31 cellular contexts compared by ENCODE assay signal in the genomic region with DNA sequence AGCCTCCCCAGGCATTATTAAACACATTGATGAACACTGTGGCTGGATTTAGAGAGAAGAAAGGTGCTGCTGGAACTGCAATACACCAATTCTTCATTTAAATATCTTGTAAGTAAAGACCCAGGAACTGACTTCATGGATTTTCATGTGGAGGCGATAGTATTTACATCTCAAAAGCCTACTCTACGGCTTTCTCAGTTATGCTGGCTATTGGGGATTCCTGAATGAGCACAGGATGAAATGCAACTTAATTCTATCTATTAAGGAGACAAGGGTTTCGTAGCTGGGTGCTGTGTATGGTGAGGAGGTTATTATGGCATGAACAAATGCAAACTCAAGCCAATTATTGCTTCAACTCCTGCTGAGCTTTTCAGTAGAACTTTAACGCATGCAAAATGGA.
"Had no signal": no experiment of that assay in that cellular context is flagged by ENCODE, and none has a peak within 500 bp of the region (broad histone marks: within the 10 kb centered on the region; RNA-seq: fewer than 3 reads in every experiment).

No MANE protein-coding gene starts in this region.

- H2AFZ ChIP-seq: hepatocyte had no signal

- FAIRE-seq: pancreas, small intestine, TTC549 had no signal

- H3K79me2 ChIP-seq: hepatocyte had no signal

- H3K27me3 ChIP-seq: cardiac muscle cell, colonic mucosa, gastroesophageal sphincter, hepatocyte, upper lobe of left lung, vagina had no signal

- H3K4me3 ChIP-seq: cardiac muscle cell, colonic mucosa, gastroesophageal sphincter, hepatocyte, pancreas, prostate gland, upper lobe of left lung, vagina had no signal

- H3K27me3 Mint-ChIP-seq: naive thymus-derived CD4-positive, alpha-beta T cell; stimulated activated naive CD8-positive, alpha-beta T cell treated with anti-CD3 and anti-CD28 coated beads, Interleukin-15, amount 100 ng/mL, for 72 hours had no signal

- H3K4me3 Mint-ChIP-seq: activated T-cell treated with anti-CD3 and anti-CD28 coated beads, Interleukin-2, amount 50 U/mL, for 72 hours; memory B cell; naive thymus-derived CD4-positive, alpha-beta T cell; stimulated activated effector memory CD8-positive, alpha-beta T cell treated with anti-CD3 and anti-CD28 coated beads, Interleukin-12 subunit alpha, Interleukin-12 subunit beta, amount 100 ng/mL, for 72 hours; stimulated activated naive CD8-positive, alpha-beta T cell treated with anti-CD3 and anti-CD28 coated beads, Interleukin-15, amount 100 ng/mL, for 72 hours; T-helper 1 cell treated with Interleukin-12 subunit alpha and Interleukin-12 subunit beta and Interleukin-4 antibody, amounts not matched to agents 30 μg/mL and 1 μg/mL, for 36 hours had no signal

- H3K27ac ChIP-seq: cardiac muscle cell, colonic mucosa, gastroesophageal sphincter, hepatocyte, pancreas, prostate gland, upper lobe of left lung, vagina, VCaP had no signal

- H3K9me3 Mint-ChIP-seq: memory B cell had no signal

- H3K4me1 ChIP-seq: colonic mucosa, pancreas, prostate gland, vagina had no signal

- H3K27ac Mint-ChIP-seq: activated naive CD4-positive, alpha-beta T cell treated with anti-CD3 and anti-CD28 coated beads, Interleukin-2, amount 50 U/mL, for 72 hours; activated T-cell treated with anti-CD3 and anti-CD28 coated beads, Interleukin-2, amount 50 U/mL, for 72 hours; memory B cell; naive thymus-derived CD4-positive, alpha-beta T cell; stimulated activated effector memory CD8-positive, alpha-beta T cell treated with anti-CD3 and anti-CD28 coated beads, Interleukin-12 subunit alpha, Interleukin-12 subunit beta, amount 100 ng/mL, for 72 hours; stimulated activated naive CD8-positive, alpha-beta T cell treated with anti-CD3 and anti-CD28 coated beads, Interleukin-15, amount 100 ng/mL, for 72 hours; T-helper 1 cell treated with Interleukin-12 subunit alpha and Interleukin-12 subunit beta and Interleukin-4 antibody, amounts not matched to agents 30 μg/mL and 1 μg/mL, for 36 hours had no signal

- DNase-seq: activated CD4-positive, alpha-beta T cell treated with anti-CD3 and anti-CD28 coated beads for 1 hour; activated CD4-positive, alpha-beta T cell treated with anti-CD3 and anti-CD28 coated beads, Interleukin-2, amount 50 U/mL, for 1 hour; activated naive CD4-positive, alpha-beta T cell; activated T-cell treated with anti-CD3 and anti-CD28 coated beads for 4 hours; activated T-cell treated with anti-CD3 and anti-CD28 coated beads, Interleukin-2, amount 50 U/mL, for 72 hours; cerebellar nuclear complex; colonic mucosa; effector memory CD4-positive, alpha-beta T cell; erythroblast; midbrain; naive thymus-derived CD4-positive, alpha-beta T cell; pancreas; small intestine; stimulated activated CD4-positive, alpha-beta T cell treated with anti-CD3 and anti-CD28 coated beads, Interleukin-4, amount 100 ng/mL, for 24 hours; stimulated activated naive CD8-positive, alpha-beta T cell treated with anti-CD3 and anti-CD28 coated beads, Interleukin-15, amount 100 ng/mL, for 72 hours; substantia nigra; SW 1271; T-helper 9 cell; upper lobe of left lung had no signal

- H3K36me3 Mint-ChIP-seq: activated naive CD4-positive, alpha-beta T cell treated with anti-CD3 and anti-CD28 coated beads, Interleukin-2, amount 50 U/mL, for 72 hours; memory B cell; naive thymus-derived CD4-positive, alpha-beta T cell; stimulated activated effector memory CD8-positive, alpha-beta T cell treated with anti-CD3 and anti-CD28 coated beads, Interleukin-12 subunit alpha, Interleukin-12 subunit beta, amount 100 ng/mL, for 72 hours had no signal

- ATAC-seq: activated naive CD4-positive, alpha-beta T cell treated with anti-CD3 and anti-CD28 coated beads, Interleukin-2, amount 50 U/mL, for 72 hours; activated T-cell treated with anti-CD3 and anti-CD28 coated beads, Interleukin-2, amount 50 U/mL, for 72 hours; gastroesophageal sphincter; naive thymus-derived CD4-positive, alpha-beta T cell; pancreas; sciatic nerve; stimulated activated effector memory CD8-positive, alpha-beta T cell treated with anti-CD3 and anti-CD28 coated beads, Interleukin-12 subunit alpha, Interleukin-12 subunit beta, amount 100 ng/mL, for 72 hours; stimulated activated naive CD8-positive, alpha-beta T cell treated with anti-CD3 and anti-CD28 coated beads, Interleukin-15, amount 100 ng/mL, for 72 hours had no signal

- H3K4me1 Mint-ChIP-seq: memory B cell; naive thymus-derived CD4-positive, alpha-beta T cell; stimulated activated effector memory CD8-positive, alpha-beta T cell treated with anti-CD3 and anti-CD28 coated beads, Interleukin-12 subunit alpha, Interleukin-12 subunit beta, amount 100 ng/mL, for 72 hours; stimulated activated naive CD8-positive, alpha-beta T cell treated with anti-CD3 and anti-CD28 coated beads, Interleukin-15, amount 100 ng/mL, for 72 hours had no signal

- H3K9me3 ChIP-seq: colonic mucosa, gastroesophageal sphincter, pancreas, prostate gland, upper lobe of left lung, vagina had no signal

- H3K4me2 ChIP-seq: hepatocyte had no signal

- H3K36me3 ChIP-seq: cardiac muscle cell, colonic mucosa, gastroesophageal sphincter, pancreas, prostate gland, upper lobe of left lung, vagina had no signal
